Comparison of ENCODE assay signal across 8 cellular contexts in genomic region chr3:197949767-197950660, GRCh38. TPM values are rescaled to one million over a fixed set of nuclear protein-coding genes. Genes with fewer than 3 reads are reported as not detected.
DNase-seq lines count a peak whose midpoint lies in the region; ATAC-seq and TF ChIP-seq lines count a peak whose summit lies in the region.

RPL35A (plus strand) TSS chr3:197950190; CDS start chr3:197950968, 778 bp downstream.

- peak within 1 kb of the TSS; percentile 81 for H3K27ac ChIP-seq in RWPE1

- CTCF ChIA-PET in RWPE1 (lab: Yijun Ruan, JAX) = no interaction called here

- TF ChIP-seq CTCF in LNCaP clone FGC (IDR thresholded peaks at IDR 0.05; ENCODE audit: control insufficient read depth, extremely low read depth, insufficient read depth) = no peak
- TF ChIP-seq CTCF in RWPE1 (conservative IDR thresholded peaks at IDR 0.05; ENCODE audit: low read depth) = no peak
- no peak for TF ChIP-seq CTCF in fibroblast of mammary gland (conservative IDR thresholded peaks at IDR 0.05; ENCODE audit: control insufficient read depth, insufficient read depth, low read depth, low read length)

- peaks cover 54% of the 10 kb centered on the region for H3K36me3 Mint-ChIP-seq in activated T-helper 17 cell treated with anti-CD3 and anti-CD28 coated beads, Interleukin-2, amount 50 U/mL, for 72 hours (ENCODE audit: low read depth)
- peaks cover 7 to 48% (median 29%) of the 10 kb centered on the region in 3 donors for H3K36me3 Mint-ChIP-seq in naive thymus-derived CD8-positive, alpha-beta T cell

- H3K27me3 Mint-ChIP-seq in activated T-helper 17 cell treated with anti-CD3 and anti-CD28 coated beads, Interleukin-2, amount 50 U/mL, for 72 hours = no peaks in the 10 kb centered on the region
- H3K27me3 Mint-ChIP-seq in naive thymus-derived CD8-positive, alpha-beta T cell = no peaks in the 10 kb centered on the region

- H3K4me3 ChIP-seq in LNCaP clone FGC (ENCODE audit: low read depth, low read length) = peak within 1 kb of the TSS; percentile 97
- peak within 1 kb of the TSS; percentile 100 for H3K4me3 ChIP-seq in fibroblast of mammary gland (ENCODE audit: control insufficient read depth, low read depth, low read length)

- DNase-seq in Daoy (ENCODE audit: low read depth) = peak; percentile 94
- peak; percentile 96 for DNase-seq in GOT3 (lab: John Stamatoyannopoulos, UW)
- DNase-seq in LNCaP clone FGC (ENCODE audit: low read depth) = peak; percentile 93
- DNase-seq in RWPE1 (ENCODE audit: low spot score) = peak; percentile 87
- peak; percentile 94 for DNase-seq in fibroblast of mammary gland (ENCODE audit: low read depth)
- DNase-seq in naive thymus-derived CD8-positive, alpha-beta T cell = peak; percentile 73 to 100 (median 87)
- DNase-seq in stimulated activated naive CD4-positive, alpha-beta T cell (lab: John Stamatoyannopoulos, UW) = peak; percentile 79 to 99 (median 86)

- peak; percentile 89 for ATAC-seq in activated T-helper 17 cell treated with anti-CD3 and anti-CD28 coated beads, Interleukin-2, amount 50 U/mL, for 72 hours (replicated peaks)
- ATAC-seq in naive thymus-derived CD8-positive, alpha-beta T cell = peak; percentile 91 to 92

- H3K4me1 Mint-ChIP-seq in activated T-helper 17 cell treated with anti-CD3 and anti-CD28 coated beads, Interleukin-2, amount 50 U/mL, for 72 hours = peaks cover 19% of the 10 kb centered on the region
- H3K4me1 Mint-ChIP-seq in naive thymus-derived CD8-positive, alpha-beta T cell = peaks cover 22 to 49% (median 44%) of the 10 kb centered on the region in 4 donors

- peak within 1 kb of the TSS; percentile 99 for H3K27ac Mint-ChIP-seq in activated T-helper 17 cell treated with anti-CD3 and anti-CD28 coated beads, Interleukin-2, amount 50 U/mL, for 72 hours
- H3K27ac Mint-ChIP-seq in naive thymus-derived CD8-positive, alpha-beta T cell = peak within 1 kb of the TSS; percentile 97 to 100 (median 100)

- POLR2A ChIA-PET in RWPE1 (lab: Yijun Ruan, JAX; ENCODE audit: low non-redundant PET) = no interaction called here
- POLR2A ChIA-PET in naive thymus-derived CD8-positive, alpha-beta T cell (lab: Charles Lee) = interaction anchor here (0.6 to 5.6 kb wide), 8 partner anchors 11 to 238 kb away, joined by 3 to 67 read pairs (median 3); partner anchors contain the start of genes LMLN and LRCH3

- peak within 1 kb of the TSS; percentile 89 for H3K4me3 Mint-ChIP-seq in activated T-helper 17 cell treated with anti-CD3 and anti-CD28 coated beads, Interleukin-2, amount 50 U/mL, for 72 hours
- peak within 1 kb of the TSS; percentile 98 to 100 (median 99) for H3K4me3 Mint-ChIP-seq in naive thymus-derived CD8-positive, alpha-beta T cell

- H3K9me3 Mint-ChIP-seq in activated T-helper 17 cell treated with anti-CD3 and anti-CD28 coated beads, Interleukin-2, amount 50 U/mL, for 72 hours = no peaks in the 10 kb centered on the region
- no peaks in the 10 kb centered on the region for H3K9me3 Mint-ChIP-seq in naive thymus-derived CD8-positive, alpha-beta T cell

RNA-seq across cellular contexts. Expression of gene RPL35A, which starts in this region (rescaled TPM):
- 1,068 and 1,272 TPM in 2 replicates for total RNA-seq in Daoy (2014; rRNA removed; shearing (Covaris generic))
- 1,000 to 10,000 TPM; 1,422 to 1,820 TPM for total RNA-seq in activated T-helper 17 cell treated with anti-CD3 and anti-CD28 coated beads, Interleukin-2, amount 50 U/mL, for 72 hours
- total RNA-seq in naive thymus-derived CD8-positive, alpha-beta T cell = 1,000 to 10,000 TPM; 1,870 to 1,893 TPM
- polyA plus RNA-seq in naive thymus-derived CD8-positive, alpha-beta T cell = 1,000 to 10,000 TPM; 2,221 to 2,647 (median 2,624) TPM

Comparison
In these comparisons a context has a peak if more than half of its experiments do, and no peak if none do; other contexts are left out.
1. Peak in every context shown above with its lines: DNase-seq, ATAC-seq, H3K4me3 ChIP-seq and H3K27ac ChIP-seq.